In genomic region chr11:122721964-122722266, GRCh38 we compare ENCODE assay signal across 13 cellular contexts.
DNase-seq lines count a peak whose midpoint lies in the region; ATAC-seq, FAIRE-seq and TF ChIP-seq lines count a peak whose summit lies in the region.
"Had no signal": no experiment of that assay in that cellular context is flagged by ENCODE, and none has a peak within 500 bp of the region (broad histone marks: within the 10 kb centered on the region; RNA-seq: fewer than 3 reads in every experiment).

No MANE protein-coding gene starts in this region.

- H3K4me3 ChIP-seq in A549 = no peak overlapping the region
- no peak overlapping the region for H3K4me3 ChIP-seq in foreskin fibroblast (ENCODE audit: low read depth in 1 of 2, low read length in 2 of 2)
- H3K4me3 ChIP-seq: gastroesophageal sphincter had no signal

- H3K4me1 Mint-ChIP-seq in activated CD8-positive, alpha-beta T cell treated with anti-CD3 and anti-CD28 coated beads, Interleukin-2, amount 10 ng/mL, durations not matched to agents 7 days and 5 days (ENCODE audit: low read depth) = peaks cover 96% of the 10 kb centered on the region

- peak overlapping the region; percentile 59 to 75 for H3K27ac ChIP-seq in A549
- H3K27ac ChIP-seq: gastroesophageal sphincter had no signal

- TF ChIP-seq POLR2A in A549 (IDR thresholded peaks at IDR 0.05; ENCODE audit: low read length) (no peak), GM12892 (IDR thresholded peaks at IDR 0.05; ENCODE audit: low read depth, low read length) (no peak)

- no peak for TF ChIP-seq EP300 in A549 (IDR thresholded peaks at IDR 0.05)

- TF ChIP-seq CTCF in A549 (IDR thresholded peaks at IDR 0.05) (no peak), foreskin fibroblast (IDR thresholded peaks at IDR 0.05; ENCODE audit: low read depth, low read length) (no peak)

- no peaks in the 10 kb centered on the region for H3K9me3 Mint-ChIP-seq in activated CD8-positive, alpha-beta T cell treated with anti-CD3 and anti-CD28 coated beads, Interleukin-2, amount 10 ng/mL, durations not matched to agents 7 days and 5 days (ENCODE audit: insufficient read depth)

- H3K9me3 ChIP-seq in A549 = no peaks in the 10 kb centered on the region
- H3K9me3 ChIP-seq: gastroesophageal sphincter had no signal

- 95% methylated on average over 2 of the region's 2 CpGs for WGBS in A549 (ENCODE audit: missing lambda C conversion rate)

- DNase-seq in A549 (ENCODE audit: low read depth in 1 of 2, low spot score in 1 of 2) = no peak
- no peak for DNase-seq in GM12892 (ENCODE audit: insufficient read length)
- no peak for DNase-seq in activated CD8-positive, alpha-beta T cell treated with anti-CD3 and anti-CD28 coated beads, Interleukin-2, amount 10 ng/mL, durations not matched to agents 7 days and 5 days
- DNase-seq in foreskin fibroblast = peak; percentile 82 to 87
- no peak for DNase-seq in DMS153 treated with DMSO at 0.1 percent for 48 hours (lab: John Stamatoyannopoulos, UW; ENCODE audit: unreplicated experiment)
- no peak for DNase-seq in DMS53 (lab: John Stamatoyannopoulos, UW)
- no peak for DNase-seq in NCI-H187 treated with DMSO at 0.1 percent for 48 hours (lab: John Stamatoyannopoulos, UW)
- DNase-seq: COR-L47, substantia nigra, SW 1271 had no signal

- H3K27ac Mint-ChIP-seq in activated CD8-positive, alpha-beta T cell treated with anti-CD3 and anti-CD28 coated beads, Interleukin-2, amount 10 ng/mL, durations not matched to agents 7 days and 5 days = peak overlapping the region; percentile 75

- ATAC-seq in A549 = peak; percentile 55 to 67; a peak in 4 of 6 replicates
- ATAC-seq in activated CD8-positive, alpha-beta T cell treated with anti-CD3 and anti-CD28 coated beads, Interleukin-2, amount 10 ng/mL, durations not matched to agents 7 days and 5 days = no peak
- no peak for ATAC-seq in GM21526 (IDR thresholded peaks at IDR 0.05; ENCODE audit: low FRiP score, unreplicated experiment)
- ATAC-seq: gastroesophageal sphincter had no signal

- peak overlapping the region; percentile 56 for H3K4me2 ChIP-seq in A549

- H3K27me3 Mint-ChIP-seq in activated CD8-positive, alpha-beta T cell treated with anti-CD3 and anti-CD28 coated beads, Interleukin-2, amount 10 ng/mL, durations not matched to agents 7 days and 5 days (ENCODE audit: low read depth) = no peaks in the 10 kb centered on the region

- CTCF ChIA-PET in A549 (lab: Yijun Ruan, JAX) = interaction anchor here (1.0 to 2.1 kb wide), 3 partner anchors 12 to 59 kb away, joined by 3 to 7 read pairs (median 6); no protein-coding TSS in a partner anchor
- CTCF ChIA-PET in activated CD8-positive, alpha-beta T cell treated with anti-CD3 and anti-CD28 coated beads, Interleukin-2, amount 10 ng/mL, durations not matched to agents 7 days and 5 days (lab: Charles Lee) = interaction anchor here (0.9 to 4.5 kb wide), 16 partner anchors 9 to 133 kb away, joined by 3 to 61 read pairs (median 6); partner anchors contain the start of gene UBASH3B

- FAIRE-seq in A549 (lab: Jason Lieb, UNC) (no peak), GM12892 (lab: Jason Lieb, UNC) (peak; percentile 82)
- FAIRE-seq: H1 had no signal

- POLR2A ChIA-PET in A549 (lab: Yijun Ruan, JAX) = interaction anchor here (0.6 kb wide), 1 partner anchor 10 kb away, joined by 3 read pairs; no protein-coding TSS in a partner anchor
- POLR2A ChIA-PET in activated CD8-positive, alpha-beta T cell treated with anti-CD3 and anti-CD28 coated beads, Interleukin-2, amount 10 ng/mL, durations not matched to agents 7 days and 5 days (lab: Charles Lee) = interaction anchor here (0.6 to 3.9 kb wide), 7 partner anchors 24 to 131 kb away, joined by 3 to 23 read pairs (median 6); no protein-coding TSS in a partner anchor

- H3K4me1 ChIP-seq in A549 = peaks cover 55% of the 10 kb centered on the region
- H3K4me1 ChIP-seq: gastroesophageal sphincter had no signal

- H3K36me3 Mint-ChIP-seq in activated CD8-positive, alpha-beta T cell treated with anti-CD3 and anti-CD28 coated beads, Interleukin-2, amount 10 ng/mL, durations not matched to agents 7 days and 5 days (ENCODE audit: low read depth) = peaks cover 44% of the 10 kb centered on the region

- TF ChIP-seq RAD21 in A549 (conservative IDR thresholded peaks at IDR 0.05 in 1 of 2, IDR thresholded peaks at IDR 0.05 in 1 of 2) = no peak

- peak overlapping the region; percentile 12 for H3K4me3 Mint-ChIP-seq in activated CD8-positive, alpha-beta T cell treated with anti-CD3 and anti-CD28 coated beads, Interleukin-2, amount 10 ng/mL, durations not matched to agents 7 days and 5 days

TF ChIP-seq in A549, 52 proteins besides CTCF, POLR2A, EP300 and RAD21:
- TF ChIP-seq CHD4 (IDR thresholded peaks at IDR 0.05; ENCODE audit: borderline replicate concordance) = no peak
- no peak for TF ChIP-seq HDAC2 (IDR thresholded peaks at IDR 0.05)
- TF ChIP-seq ZFP36 (IDR thresholded peaks at IDR 0.05; ENCODE audit: borderline replicate concordance, partially characterized antibody) = peak; percentile 16
- no peak for TF ChIP-seq RCOR1 (IDR thresholded peaks at IDR 0.05; ENCODE audit: low read depth, low read length)
- TF ChIP-seq NR3C1 (IDR thresholded peaks at IDR 0.05) = no peak
- no peak for TF ChIP-seq KDM5A (IDR thresholded peaks at IDR 0.05)
- no peak for TF ChIP-seq FOSL2 (IDR thresholded peaks at IDR 0.05)
- peak; percentile 16; the same call in 1 of the 2 replicates for TF ChIP-seq FOSL2 (CRISPR knock-in tag; IDR thresholded peaks at IDR 0.05)

Comparison
In these comparisons a context has a peak if more than half of its experiments do, and no peak if none do; other contexts are left out.
1. ATAC-seq: peak in A549 (2 of 2); none in activated CD8-positive, alpha-beta T cell treated with anti-CD3 and anti-CD28 coated beads, Interleukin-2, amount 10 ng/mL, durations not matched to agents 7 days and 5 days (single experiment) and GM21526 (single experiment).
2. DNase-seq: peak in foreskin fibroblast (2 of 2); none in A549 (0 of 2), GM12892 (single experiment), activated CD8-positive, alpha-beta T cell treated with anti-CD3 and anti-CD28 coated beads, Interleukin-2, amount 10 ng/mL, durations not matched to agents 7 days and 5 days (single experiment), DMS153 treated with DMSO at 0.1 percent for 48 hours (single experiment), DMS53 (single experiment) and NCI-H187 treated with DMSO at 0.1 percent for 48 hours (single experiment).